Comparison of ENCODE assay signal across 1 cellular context in genomic region chr6:56669585-56669984, GRCh38.
TF ChIP-seq lines count a peak whose summit lies in the region.

No MANE protein-coding gene starts in this region.

TF ChIP-seq in HepG2, 621 proteins besides CTCF, POLR2A, EP300 and RAD21 (continued from another document):
- TF ChIP-seq NR2C2 (CRISPR knock-in tag; IDR thresholded peaks at IDR 0.05; ENCODE audit: borderline replicate concordance) (no peak), NR3C1 (CRISPR knock-in tag; IDR thresholded peaks at IDR 0.05) (no peak), ZNF407 (CRISPR knock-in tag; IDR thresholded peaks at IDR 0.05; ENCODE audit: not compliant biosample characterization) (no peak), SP140L (CRISPR knock-in tag; IDR thresholded peaks at IDR 0.05; ENCODE audit: borderline replicate concordance) (no peak), FOXM1 (CRISPR knock-in tag; IDR thresholded peaks at IDR 0.05) (no peak)
